8 cellular contexts compared by ENCODE assay signal in genomic region chr18:55587341-55588000, GRCh38. TPM values are rescaled to one million over a fixed set of nuclear protein-coding genes. Genes with fewer than 3 reads are reported as not detected.
A peak's percentile ranks its signal among the peaks of the same experiment; 100 is the strongest.
DNase-seq lines count a peak whose midpoint lies in the region; ATAC-seq and TF ChIP-seq lines count a peak whose summit lies in the region.

No MANE protein-coding gene starts in this region.

- H3K27me3 ChIP-seq in gastroesophageal sphincter, result no peaks in the 10 kb centered on the region

- ATAC-seq in gastroesophageal sphincter (no peak), omental fat pad (ENCODE audit: low FRiP score) (peak; percentile 18), HG03520 (IDR thresholded peaks at IDR 0.05; ENCODE audit: unreplicated experiment) (no peak), GM18517 (IDR thresholded peaks at IDR 0.05; ENCODE audit: unreplicated experiment) (no peak)

- no peak for TF ChIP-seq POLR2A in gastroesophageal sphincter (IDR thresholded peaks at IDR 0.05)

- H3K36me3 ChIP-seq in gastroesophageal sphincter, result no peaks in the 10 kb centered on the region

- peak overlapping the region; percentile 7 to 91 (median 90) for H3K27ac ChIP-seq in gastroesophageal sphincter

- TF ChIP-seq EP300 in gastroesophageal sphincter (IDR thresholded peaks at IDR 0.05), result no peak

- no peak for TF ChIP-seq CTCF in gastroesophageal sphincter (IDR thresholded peaks at IDR 0.05)
- no peak for TF ChIP-seq CTCF in omental fat pad (IDR thresholded peaks at IDR 0.05)

- H3K9me3 ChIP-seq in gastroesophageal sphincter, result no peaks in the 10 kb centered on the region

- peak overlapping the region; percentile 73 to 75 for H3K4me3 ChIP-seq in gastroesophageal sphincter

- DNase-seq in GM03348 (ENCODE audit: low spot score) (peak; percentile 36), NCI-H1105 (lab: John Stamatoyannopoulos, UW) (peak; percentile 38), omental fat pad (ENCODE audit: low spot score) (no peak), RKO (ENCODE audit: low spot score) (no peak)
- peak; percentile 17 to 20 for DNase-seq in activated T-cell treated with anti-CD3 and anti-CD28 coated beads, Interleukin-2, amount 50 U/mL, for 48 hours

- peaks cover 0 to 51% (median 3%) of the 10 kb centered on the region in 3 donors for H3K4me1 ChIP-seq in gastroesophageal sphincter

- 0 to 1% methylated on average over 10 to 20 of the region's 44 CpGs for WGBS in gastroesophageal sphincter (ENCODE audit: low coverage in 1 of 2), 2 donors

RNA-seq across cellular contexts. Expression of gene TCF4, which starts 0.5 kb away (rescaled TPM):
- total RNA-seq in gastroesophageal sphincter, result 10 to 100 TPM; 64.1 to 87.6 (median 76.2) TPM
- 100 to 1,000 TPM; 113 to 381 (median 141) TPM for total RNA-seq in omental fat pad

Comparison
In these comparisons a context has a peak if more than half of its experiments do, and no peak if none do; other contexts are left out.
1. DNase-seq: peak in GM03348 (single experiment), NCI-H1105 (single experiment) and activated T-cell treated with anti-CD3 and anti-CD28 coated beads, Interleukin-2, amount 50 U/mL, for 48 hours (2 of 2); none in omental fat pad (single experiment) and RKO (single experiment).